Comparison of ENCODE assay signal across 1 cellular context in genomic region chr18:36828157-36828629, GRCh38.
TF ChIP-seq lines count a peak whose summit lies in the region.

No MANE protein-coding gene starts in this region.

TF ChIP-seq in neural cell, 6 proteins besides CTCF, POLR2A, EP300 and RAD21 (continued from another document):
- TF ChIP-seq, protein P1, sequence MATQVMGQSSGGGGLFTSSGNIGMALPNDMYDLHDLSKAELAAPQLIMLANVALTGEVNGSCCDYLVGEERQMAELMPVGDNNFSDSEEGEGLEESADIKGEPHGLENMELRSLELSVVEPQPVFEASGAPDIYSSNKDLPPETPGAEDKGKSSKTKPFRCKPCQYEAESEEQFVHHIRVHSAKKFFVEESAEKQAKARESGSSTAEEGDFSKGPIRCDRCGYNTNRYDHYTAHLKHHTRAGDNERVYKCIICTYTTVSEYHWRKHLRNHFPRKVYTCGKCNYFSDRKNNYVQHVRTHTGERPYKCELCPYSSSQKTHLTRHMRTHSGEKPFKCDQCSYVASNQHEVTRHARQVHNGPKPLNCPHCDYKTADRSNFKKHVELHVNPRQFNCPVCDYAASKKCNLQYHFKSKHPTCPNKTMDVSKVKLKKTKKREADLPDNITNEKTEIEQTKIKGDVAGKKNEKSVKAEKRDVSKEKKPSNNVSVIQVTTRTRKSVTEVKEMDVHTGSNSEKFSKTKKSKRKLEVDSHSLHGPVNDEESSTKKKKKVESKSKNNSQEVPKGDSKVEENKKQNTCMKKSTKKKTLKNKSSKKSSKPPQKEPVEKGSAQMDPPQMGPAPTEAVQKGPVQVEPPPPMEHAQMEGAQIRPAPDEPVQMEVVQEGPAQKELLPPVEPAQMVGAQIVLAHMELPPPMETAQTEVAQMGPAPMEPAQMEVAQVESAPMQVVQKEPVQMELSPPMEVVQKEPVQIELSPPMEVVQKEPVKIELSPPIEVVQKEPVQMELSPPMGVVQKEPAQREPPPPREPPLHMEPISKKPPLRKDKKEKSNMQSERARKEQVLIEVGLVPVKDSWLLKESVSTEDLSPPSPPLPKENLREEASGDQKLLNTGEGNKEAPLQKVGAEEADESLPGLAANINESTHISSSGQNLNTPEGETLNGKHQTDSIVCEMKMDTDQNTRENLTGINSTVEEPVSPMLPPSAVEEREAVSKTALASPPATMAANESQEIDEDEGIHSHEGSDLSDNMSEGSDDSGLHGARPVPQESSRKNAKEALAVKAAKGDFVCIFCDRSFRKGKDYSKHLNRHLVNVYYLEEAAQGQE (IDR thresholded peaks at IDR 0.05; ENCODE audit: borderline replicate concordance), result no peak
